8 cellular contexts compared by ENCODE assay signal in genomic region chr12:50763637-50764115, GRCh38. TPM values are rescaled to one million over a fixed set of nuclear protein-coding genes. Genes with fewer than 3 reads are reported as not detected.
DNase-seq lines count a peak whose midpoint lies in the region; ATAC-seq and TF ChIP-seq lines count a peak whose summit lies in the region.

ATF1 (plus strand) TSS chr12:50764101; CDS start chr12:50780146, 16,045 bp downstream.

- peaks cover 54% of the 10 kb centered on the region for H3K79me2 ChIP-seq in DND-41 (ENCODE audit: insufficient read depth, low read length)

- H3K36me3 ChIP-seq in DND-41 (ENCODE audit: insufficient read depth, low read length) (no peaks in the 10 kb centered on the region; the same call in 1 of the 2 replicates), RWPE2 (ENCODE audit: low read depth) (no peaks in the 10 kb centered on the region)

- peak within 1 kb of the TSS; percentile 92 for H3K9ac ChIP-seq in DND-41 (ENCODE audit: low read depth, low read length)

- DNase-seq in DND-41 (peak; percentile 95), Kasumi-1 (lab: John Stamatoyannopoulos, UW) (peak; percentile 82 to 91), RWPE2 (ENCODE audit: low spot score) (peak; percentile 82), fibroblast of the aortic adventitia (ENCODE audit: low read depth) (peak; percentile 91), nephron progenitor cell (peak; percentile 83)
- DNase-seq in activated effector memory CD4-positive, alpha-beta T cell treated with Interleukin-2 at 50 U/mL for 16 hours, result peak; percentile 88

- H3K27ac Mint-ChIP-seq in nephron progenitor cell, result peak within 1 kb of the TSS; percentile 99
- peak within 1 kb of the TSS; percentile 98 for H3K27ac Mint-ChIP-seq in stimulated activated naive CD8-positive, alpha-beta T cell treated with anti-CD3 and anti-CD28 coated beads, Interleukin-15, Interleukin-2, amounts not matched to agents 100 ng/mL and 50 ng/mL, for 24 hours

- H3K4me3 ChIP-seq in DND-41 (ENCODE audit: low read depth in 1 of 2, low read length in 2 of 2) (peak within 1 kb of the TSS; percentile 72 to 87), RWPE2 (ENCODE audit: severe bottlenecking) (peak within 1 kb of the TSS; percentile 87), fibroblast of the aortic adventitia (ENCODE audit: low read depth, low read length) (peak within 1 kb of the TSS; percentile 91)

- no peaks in the 10 kb centered on the region for H3K27me3 Mint-ChIP-seq in nephron progenitor cell (ENCODE audit: low read depth, poor library complexity)
- H3K27me3 Mint-ChIP-seq in stimulated activated naive CD8-positive, alpha-beta T cell treated with anti-CD3 and anti-CD28 coated beads, Interleukin-15, Interleukin-2, amounts not matched to agents 100 ng/mL and 50 ng/mL, for 24 hours, result no peaks in the 10 kb centered on the region

- H3K9me3 Mint-ChIP-seq in nephron progenitor cell, result peaks cover 5% of the 10 kb centered on the region
- H3K9me3 Mint-ChIP-seq in stimulated activated naive CD8-positive, alpha-beta T cell treated with anti-CD3 and anti-CD28 coated beads, Interleukin-15, Interleukin-2, amounts not matched to agents 100 ng/mL and 50 ng/mL, for 24 hours, result peaks cover 3% of the 10 kb centered on the region

- TF ChIP-seq CTCF in DND-41 (IDR thresholded peaks at IDR 0.05; ENCODE audit: borderline replicate concordance, extremely low read depth, low read length, poor library complexity, severe bottlenecking), result no peak
- no peak for TF ChIP-seq CTCF in RWPE2 (IDR thresholded peaks at IDR 0.05; ENCODE audit: poor library complexity, severe bottlenecking)
- TF ChIP-seq CTCF in fibroblast of the aortic adventitia (IDR thresholded peaks at IDR 0.05; ENCODE audit: insufficient read depth, low read length), result no peak
- no peak for TF ChIP-seq CTCF in nephron progenitor cell (IDR thresholded peaks at IDR 0.05)

- H3K9me3 ChIP-seq in DND-41 (ENCODE audit: insufficient read depth, low read length, severe bottlenecking) (no peaks in the 10 kb centered on the region), RWPE2 (ENCODE audit: severe bottlenecking) (no peaks in the 10 kb centered on the region)

- H4K20me1 ChIP-seq in DND-41 (ENCODE audit: insufficient read depth, low read length), result peaks cover 11% of the 10 kb centered on the region; the same call in 1 of the 2 replicates

- ATAC-seq in DND-41 (ENCODE audit: insufficient read depth, low read depth), result peak; percentile 84
- ATAC-seq in GM21786 (IDR thresholded peaks at IDR 0.05; ENCODE audit: unreplicated experiment), result peak; percentile 79
- peak; percentile 88 for ATAC-seq in RWPE2 (ENCODE audit: low read depth)

- H3K4me2 ChIP-seq in DND-41 (ENCODE audit: insufficient read depth, low read length), result peak within 1 kb of the TSS; percentile 72

- H2AFZ ChIP-seq in DND-41 (ENCODE audit: low read depth, low read length), result peak within 1 kb of the TSS; percentile 86

- H3K4me1 Mint-ChIP-seq in nephron progenitor cell, result peaks cover 34% of the 10 kb centered on the region
- peaks cover 43% of the 10 kb centered on the region for H3K4me1 Mint-ChIP-seq in stimulated activated naive CD8-positive, alpha-beta T cell treated with anti-CD3 and anti-CD28 coated beads, Interleukin-15, Interleukin-2, amounts not matched to agents 100 ng/mL and 50 ng/mL, for 24 hours (ENCODE audit: low read depth)

- H3K27me3 ChIP-seq in DND-41 (ENCODE audit: insufficient read depth, low read length, poor library complexity) (no peaks in the 10 kb centered on the region), RWPE2 (ENCODE audit: insufficient read depth, poor library complexity, severe bottlenecking) (no peaks in the 10 kb centered on the region)

- H3K36me3 Mint-ChIP-seq in nephron progenitor cell (ENCODE audit: low read depth), result peaks cover 17% of the 10 kb centered on the region
- peaks cover 4% of the 10 kb centered on the region for H3K36me3 Mint-ChIP-seq in stimulated activated naive CD8-positive, alpha-beta T cell treated with anti-CD3 and anti-CD28 coated beads, Interleukin-15, Interleukin-2, amounts not matched to agents 100 ng/mL and 50 ng/mL, for 24 hours (ENCODE audit: low read depth)

- H3K27ac ChIP-seq in DND-41 (ENCODE audit: low read length) (peak within 1 kb of the TSS; percentile 97), RWPE2 (ENCODE audit: poor library complexity, severe bottlenecking) (peak within 1 kb of the TSS; percentile 82)

- H3K4me1 ChIP-seq in DND-41 (ENCODE audit: insufficient read depth, low read length) (peaks cover 33% of the 10 kb centered on the region), RWPE2 (ENCODE audit: insufficient read depth, poor library complexity, severe bottlenecking) (peaks cover 24% of the 10 kb centered on the region)

- H3K4me3 Mint-ChIP-seq in nephron progenitor cell, result peak within 1 kb of the TSS; percentile 92
- peak within 1 kb of the TSS; percentile 96 for H3K4me3 Mint-ChIP-seq in stimulated activated naive CD8-positive, alpha-beta T cell treated with anti-CD3 and anti-CD28 coated beads, Interleukin-15, Interleukin-2, amounts not matched to agents 100 ng/mL and 50 ng/mL, for 24 hours

RNA-seq across cellular contexts. Expression of gene ATF1, which starts in this region (rescaled TPM):
- total RNA-seq in fibroblast of the aortic adventitia (ENCODE audit: low replicate concordance), result 31.0 and 39.5 TPM in 2 replicates

Comparison
In these comparisons a context has a peak if more than half of its experiments do, and no peak if none do; other contexts are left out.
1. Peak in every context shown above with its lines: DNase-seq, ATAC-seq, H3K4me3 ChIP-seq and H3K27ac ChIP-seq.